10 cellular contexts compared by ENCODE assay signal in genomic region chr2:132363352-132363751, GRCh38. TPM values are rescaled to one million over a fixed set of nuclear protein-coding genes. Genes with fewer than 3 reads are reported as not detected.
"Had no signal": no experiment of that assay in that cellular context is flagged by ENCODE, and none has a peak within 500 bp of the region (broad histone marks: within the 10 kb centered on the region; RNA-seq: fewer than 3 reads in every experiment).

No MANE protein-coding gene starts in this region.

RNA-seq across cellular contexts. Expression of gene GPR39, which starts 53.3 kb away (rescaled TPM):
- total RNA-seq: activated naive CD4-positive, alpha-beta T cell treated with anti-CD3 and anti-CD28 coated beads for 36 hours; activated naive CD4-positive, alpha-beta T cell treated with anti-CD3 and anti-CD28 coated beads, Interleukin-2, amount 50 U/mL, for 72 hours; activated naive CD8-positive, alpha-beta T cell treated with anti-CD3 and anti-CD28 coated beads for 36 hours; activated naive CD8-positive, alpha-beta T cell treated with anti-CD3 and anti-CD28 coated beads, Interleukin-2, amount 10 ng/mL, durations not matched to agents 7 days and 5 days; activated T-cell treated with anti-CD3 and anti-CD28 coated beads, Interleukin-2, amount 50 U/mL, for 4 hours; activated T-cell treated with anti-CD3 and anti-CD28 coated beads, Interleukin-2, amount 50 U/mL, for 72 hours; activated T-helper 1 cell treated with anti-CD3 and anti-CD28 coated beads, Interleukin-12 subunit alpha, Interleukin-12 subunit beta, Interleukin-2, Interleukin-4 antibody, amounts not matched to agents 30 ng/mL and 10 ng/mL and 1 ng/mL, durations not matched to agents 14 hours and 24 hours and 36 hours; activated T-helper 17 cell treated with anti-CD3 and anti-CD28 coated beads, Interleukin-2, amount 50 U/mL, for 72 hours; activated T-helper 2 cell treated with anti-CD3 and anti-CD28 coated beads, Interferon-gamma antibody, Interleukin-2, Interleukin-4, amounts not matched to agents 10 μg/mL and 5 μg/mL and 100 μg/mL, durations not matched to agents 14 hours and 24 hours and 36 hours; cardiac septum had no signal
